In genomic region chr6:66731310-66731709, GRCh38 we compare ENCODE assay signal across 25 cellular contexts.
A peak's percentile ranks its signal among the peaks of the same experiment; 100 is the strongest.
DNase-seq lines count a peak whose midpoint lies in the region; ATAC-seq, FAIRE-seq and TF ChIP-seq lines count a peak whose summit lies in the region.
"Had no signal": no experiment of that assay in that cellular context is flagged by ENCODE, and none has a peak within 500 bp of the region (broad histone marks: within the 10 kb centered on the region; RNA-seq: fewer than 3 reads in every experiment).

No MANE protein-coding gene starts in this region.

- H3K36me3 Mint-ChIP-seq in MCF 10A (ENCODE audit: insufficient read depth, unreplicated experiment) = no peaks in the 10 kb centered on the region

- H4K20me1 ChIP-seq in mammary epithelial cell (ENCODE audit: insufficient read depth, low read length) = no peaks in the 10 kb centered on the region

- dilution Hi-C loops in mammary epithelial cell (cut with HindIII; ENCODE audit: low sequenced_read_pairs) = no loop called here

- no peak overlapping the region for H2AFZ ChIP-seq in mammary epithelial cell (ENCODE audit: low read depth, low read length)

- no peak overlapping the region for H3K9ac ChIP-seq in mammary epithelial cell (ENCODE audit: insufficient read depth, low read length)

- POLR2A ChIA-PET in MCF 10A (lab: Yijun Ruan, JAX) (no interaction called here), RWPE1 (lab: Yijun Ruan, JAX; ENCODE audit: low non-redundant PET) (no interaction called here)

- CTCF ChIA-PET in MCF 10A (lab: Yijun Ruan, JAX) (interaction anchor here (0.6 kb wide), 2 partner anchors 1495 to 1767 kb away, joined by 3 read pairs; no protein-coding TSS in a partner anchor), mammary epithelial cell (lab: Charles Lee; ENCODE audit: low non-redundant PET) (no interaction called here), RWPE1 (lab: Yijun Ruan, JAX) (interaction anchor here (0.8 kb wide), 1 partner anchor 19 kb away, joined by 3 read pairs; no protein-coding TSS in a partner anchor)

- 81% methylated on average over 1 of the region's 1 CpG for WGBS in mammary epithelial cell (ENCODE audit: low coverage, missing lambda C conversion rate)

- TF ChIP-seq CTCF in MCF 10A (IDR thresholded peaks at IDR 0.05; ENCODE audit: unreplicated experiment) (no peak), mammary epithelial cell (conservative IDR thresholded peaks at IDR 0.05 in 1 of 2, IDR thresholded peaks at IDR 0.05 in 1 of 2; ENCODE audit: extremely low read depth in 1 of 2, insufficient read depth in 1 of 2, low read depth in 1 of 2, low read length in 2 of 2) (no peak), RWPE1 (conservative IDR thresholded peaks at IDR 0.05; ENCODE audit: low read depth) (no peak), bronchial epithelial cell (IDR thresholded peaks at IDR 0.05; ENCODE audit: insufficient read depth, low read length, severe bottlenecking) (no peak), GM13976 (IDR thresholded peaks at IDR 0.05; ENCODE audit: borderline replicate concordance, control extremely low read depth, extremely low read depth, insufficient read depth, missing control alignments) (no peak)

- H3K9me3 ChIP-seq in mammary epithelial cell (replicated peaks; ENCODE audit: insufficient read depth, low read length) = peaks cover 12% of the 10 kb centered on the region
- H3K9me3 ChIP-seq: Peyer's patch, SJCRH30 had no signal

- FAIRE-seq in bronchial epithelial cell (lab: Jason Lieb, UNC) = no peak
- FAIRE-seq: GM12892 had no signal

- in situ Hi-C loops in mammary epithelial cell (cut with MboI; ENCODE audit: low sequenced_read_pairs in 2 of 2) = no loop called here
- in situ Hi-C loops in GM13976 (cut with MboI; ENCODE audit: low sequenced_read_pairs, unreplicated experiment) = no loop called here

- no peaks in the 10 kb centered on the region for H3K79me2 ChIP-seq in mammary epithelial cell (ENCODE audit: insufficient read depth, low read length)

- H3K27me3 Mint-ChIP-seq in MCF 10A (ENCODE audit: insufficient read depth, unreplicated experiment) = no peaks in the 10 kb centered on the region

- BruUV-seq in MCF 10A (replicated peaks; lab: Mats Ljungman, UMichigan) (no TSS peak), mammary epithelial cell (replicated peaks; lab: Mats Ljungman, UMichigan) (no TSS peak)

- H3K27ac ChIP-seq in mammary epithelial cell (ENCODE audit: insufficient read depth, low read depth, low read length) (no peak overlapping the region), RWPE1 (no peak overlapping the region)
- H3K27ac ChIP-seq: 22Rv1, Peyer's patch, SJCRH30 had no signal

- H3K4me3 ChIP-seq in mammary epithelial cell (replicated peaks in 1 of 3; ENCODE audit: insufficient read depth in 1 of 3, low read depth in 2 of 3, low read length in 3 of 3) (no peak overlapping the region), bronchial epithelial cell (ENCODE audit: low read depth, low read length) (no peak overlapping the region)
- H3K4me3 ChIP-seq: Peyer's patch, SJCRH30 had no signal

- no peak overlapping the region for H3K4me3 Mint-ChIP-seq in MCF 10A (ENCODE audit: unreplicated experiment)

- H3K4me2 ChIP-seq in mammary epithelial cell (ENCODE audit: insufficient read depth, low read depth, low read length) = no peak overlapping the region

- DNase-seq in MCF 10A (ENCODE audit: unreplicated experiment) (peak; percentile 30), mammary epithelial cell (no peak), RWPE1 (ENCODE audit: low spot score) (peak; percentile 3), bronchial epithelial cell (ENCODE audit: low read depth) (peak; percentile 7), GM13976 (ENCODE audit: low spot score) (no peak), NCI-H2227 treated with DMSO at 0.1 percent for 48 hours (lab: John Stamatoyannopoulos, UW) (no peak)
- DNase-seq: DMS153, DND-41, H7, IMR-90, KG1, NCI-H1048, NCI-H1417 treated with DMSO at 0.1 percent for 48 hours, NCI-H187, NCI-H2081 treated with DMSO at 0.1 percent for 48 hours, NCI-H2171 treated with DMSO at 0.1 percent for 48 hours, NCI-H524, NCI-H774, Peyer's patch, SJCRH30 had no signal

- no peaks in the 10 kb centered on the region for H3K27me3 ChIP-seq in mammary epithelial cell (ENCODE audit: insufficient read depth, low read length)
- H3K27me3 ChIP-seq in bronchial epithelial cell (ENCODE audit: control insufficient read depth, insufficient read depth, low read length) = no peaks in the 10 kb centered on the region
- H3K27me3 ChIP-seq: Peyer's patch, SJCRH30 had no signal

- H3K36me3 ChIP-seq in mammary epithelial cell (ENCODE audit: insufficient read depth, low read length) (no peaks in the 10 kb centered on the region), bronchial epithelial cell (ENCODE audit: control insufficient read depth, insufficient read depth, low read length) (no peaks in the 10 kb centered on the region)
- H3K36me3 ChIP-seq: Peyer's patch, SJCRH30 had no signal

- H3K4me1 Mint-ChIP-seq in MCF 10A (ENCODE audit: insufficient read depth, unreplicated experiment) = peaks cover 18% of the 10 kb centered on the region

- no peak for ATAC-seq in GM18867 (IDR thresholded peaks at IDR 0.05; ENCODE audit: unreplicated experiment)
- ATAC-seq: Right ventricle myocardium inferior, SK-N-SH treated with all-trans-retinoic acid at 6 μM for 48 hours had no signal

- no peaks in the 10 kb centered on the region for H3K4me1 ChIP-seq in mammary epithelial cell (ENCODE audit: insufficient read depth, low read length)
- H3K4me1 ChIP-seq: Peyer's patch, SJCRH30 had no signal

- H3K27ac Mint-ChIP-seq in MCF 10A (ENCODE audit: low read depth, unreplicated experiment) = no peak overlapping the region

- no peaks in the 10 kb centered on the region for H3K9me3 Mint-ChIP-seq in MCF 10A (ENCODE audit: unreplicated experiment)

- intact Hi-C loops in MCF 10A (cut with micrococcal nuclease) (no loop called here), mammary epithelial cell (cut with micrococcal nuclease) (no loop called here)

Comparison
In these comparisons a context has a peak if more than half of its experiments do, and no peak if none do; other contexts are left out.
1. DNase-seq: peak in MCF 10A (single experiment), RWPE1 (single experiment) and bronchial epithelial cell (single experiment); none in mammary epithelial cell (single experiment), GM13976 (single experiment) and NCI-H2227 treated with DMSO at 0.1 percent for 48 hours (single experiment).